In the genomic region with DNA sequence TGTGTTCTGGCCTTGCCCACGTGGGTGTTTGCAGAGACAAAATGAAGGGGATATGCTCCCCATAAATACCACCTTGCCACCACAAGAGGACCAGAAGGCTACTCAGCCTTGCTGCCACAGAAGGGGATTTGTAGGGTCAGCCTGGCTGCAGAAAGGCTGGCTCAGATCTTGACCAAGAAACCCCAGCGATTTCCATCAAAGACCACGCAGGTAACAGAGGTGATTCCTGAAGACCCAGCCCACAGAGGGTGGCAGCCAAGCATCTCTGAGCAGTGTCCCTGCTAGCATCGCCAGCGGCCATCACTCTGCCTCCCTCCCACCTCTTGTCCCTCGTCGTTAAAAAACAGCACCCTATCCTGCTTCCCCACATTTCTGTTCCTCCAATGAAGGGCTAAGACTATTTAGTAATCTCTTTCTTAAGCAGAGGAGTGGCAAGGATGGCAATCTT, we compare ENCODE assay signal across 18 cellular contexts. TPM values are rescaled to one million over a fixed set of nuclear protein-coding genes. Genes with fewer than 3 reads are reported as not detected.
DNase-seq lines count a peak whose midpoint lies in the region; ATAC-seq and TF ChIP-seq lines count a peak whose summit lies in the region.
"Had no signal": no experiment of that assay in that cellular context is flagged by ENCODE, and none has a peak within 500 bp of the region (broad histone marks: within the 10 kb centered on the region; RNA-seq: fewer than 3 reads in every experiment).

No MANE protein-coding gene starts in this region.

- no peaks in the 10 kb centered on the region for H3K36me3 Mint-ChIP-seq in osteocyte (ENCODE audit: unreplicated experiment)
- H3K36me3 Mint-ChIP-seq: CD8-positive, alpha-beta T cell had no signal

- DNase-seq in activated effector memory CD4-positive, alpha-beta T cell treated with anti-CD3 and anti-CD28 coated beads, Interleukin-2, amount 50 U/mL, for 16 hours, result peak; percentile 30
- DNase-seq in activated effector memory CD4-positive, alpha-beta T cell treated with Interleukin-2 at 50 U/mL for 16 hours, result no peak
- DNase-seq in left lobe of liver (ENCODE audit: low spot score) (peak; percentile 35), osteocyte (ENCODE audit: extremely low spot score, unreplicated experiment) (peak; percentile 63), ureter (ENCODE audit: low spot score) (peak; percentile 41), NCI-H774 (lab: John Stamatoyannopoulos, UW) (no peak), vagina (ENCODE audit: extremely low spot score in 2 of 2) (no peak)
- DNase-seq in activated naive CD4-positive, alpha-beta T cell treated with Interleukin-2 at 50 U/mL for 16 hours, result no peak
- DNase-seq: Calu3; GF-D8; NCI-H1105; NCI-H2081 treated with DMSO at 0.1 percent for 48 hours; NK-92 treated with Interleukin-12 subunit alpha and Interleukin-12 subunit beta, amount 100 ng/mL, for 24 hours had no signal

- peaks cover 2% of the 10 kb centered on the region for H3K27me3 Mint-ChIP-seq in osteocyte (ENCODE audit: unreplicated experiment)

- H3K4me3 ChIP-seq in vagina, result no peak overlapping the region
- H3K4me3 ChIP-seq: BLaER1 treated with 17β-estradiol and CSF1 and Interleukin-3, amounts not matched to agents 10 nM and 100 nM; K562 had no signal

- H3K4me1 Mint-ChIP-seq in osteocyte (ENCODE audit: unreplicated experiment), result peaks cover 13% of the 10 kb centered on the region

- intact Hi-C loops in vagina (cut with DNase I), result loop anchor here (5.0 to 10.0 kb wide), 2 partner anchors 75 to 123 kb away; a partner anchor contains a TSS

- no peaks in the 10 kb centered on the region for H3K36me3 ChIP-seq in vagina
- H3K36me3 ChIP-seq: BLaER1 treated with 17β-estradiol and CSF1 and Interleukin-3, amounts not matched to agents 10 nM and 100 nM had no signal

- TF ChIP-seq POLR2A in vagina (IDR thresholded peaks at IDR 0.05), result no peak

- no peak overlapping the region for H3K4me3 Mint-ChIP-seq in osteocyte (ENCODE audit: unreplicated experiment)
- H3K4me3 Mint-ChIP-seq: CD8-positive, alpha-beta T cell had no signal

- no peaks in the 10 kb centered on the region for H3K9me3 ChIP-seq in vagina
- H3K9me3 ChIP-seq: BLaER1 treated with 17β-estradiol and CSF1 and Interleukin-3, amounts not matched to agents 10 nM and 100 nM had no signal

- no peaks in the 10 kb centered on the region for H3K9me3 Mint-ChIP-seq in osteocyte (ENCODE audit: unreplicated experiment)
- H3K9me3 Mint-ChIP-seq: CD8-positive, alpha-beta T cell had no signal

- H3K27ac Mint-ChIP-seq in osteocyte (ENCODE audit: unreplicated experiment), result no peak overlapping the region
- H3K27ac Mint-ChIP-seq: CD8-positive, alpha-beta T cell had no signal

- ATAC-seq in left lobe of liver, result no peak
- ATAC-seq: CD8-positive, alpha-beta T cell; K562; Right ventricle myocardium inferior had no signal

- no peak overlapping the region for H3K27ac ChIP-seq in vagina

- no peaks in the 10 kb centered on the region for H3K27me3 ChIP-seq in vagina
- H3K27me3 ChIP-seq: BLaER1 treated with 17β-estradiol and CSF1 and Interleukin-3, amounts not matched to agents 10 nM and 100 nM had no signal

- TF ChIP-seq CTCF in osteocyte (IDR thresholded peaks at IDR 0.05) (no peak), vagina (IDR thresholded peaks at IDR 0.05) (no peak)

- peaks cover 17% of the 10 kb centered on the region for H3K4me1 ChIP-seq in vagina

RNA-seq across cellular contexts. Expression of a gene that starts 54.9 kb away (rescaled TPM):
- total RNA-seq in left lobe of liver, result 0.38 TPM
- total RNA-seq in osteocyte, result 0.39 and 0.97 TPM in 2 replicates
- 1.6 TPM for total RNA-seq in ureter
- not detected for total RNA-seq in vagina
- total RNA-seq: CD8-positive, alpha-beta T cell; H1; K562 had no signal

Comparison
In these comparisons a context has a peak if more than half of its experiments do, and no peak if none do; other contexts are left out.
1. DNase-seq: peak in activated effector memory CD4-positive, alpha-beta T cell treated with anti-CD3 and anti-CD28 coated beads, Interleukin-2, amount 50 U/mL, for 16 hours (single experiment), left lobe of liver (single experiment), osteocyte (single experiment) and ureter (single experiment); none in activated effector memory CD4-positive, alpha-beta T cell treated with Interleukin-2 at 50 U/mL for 16 hours (single experiment), NCI-H774 (single experiment), activated naive CD4-positive, alpha-beta T cell treated with Interleukin-2 at 50 U/mL for 16 hours (single experiment) and vagina (0 of 2).